19 cellular contexts compared by ENCODE assay signal in the genomic region with DNA sequence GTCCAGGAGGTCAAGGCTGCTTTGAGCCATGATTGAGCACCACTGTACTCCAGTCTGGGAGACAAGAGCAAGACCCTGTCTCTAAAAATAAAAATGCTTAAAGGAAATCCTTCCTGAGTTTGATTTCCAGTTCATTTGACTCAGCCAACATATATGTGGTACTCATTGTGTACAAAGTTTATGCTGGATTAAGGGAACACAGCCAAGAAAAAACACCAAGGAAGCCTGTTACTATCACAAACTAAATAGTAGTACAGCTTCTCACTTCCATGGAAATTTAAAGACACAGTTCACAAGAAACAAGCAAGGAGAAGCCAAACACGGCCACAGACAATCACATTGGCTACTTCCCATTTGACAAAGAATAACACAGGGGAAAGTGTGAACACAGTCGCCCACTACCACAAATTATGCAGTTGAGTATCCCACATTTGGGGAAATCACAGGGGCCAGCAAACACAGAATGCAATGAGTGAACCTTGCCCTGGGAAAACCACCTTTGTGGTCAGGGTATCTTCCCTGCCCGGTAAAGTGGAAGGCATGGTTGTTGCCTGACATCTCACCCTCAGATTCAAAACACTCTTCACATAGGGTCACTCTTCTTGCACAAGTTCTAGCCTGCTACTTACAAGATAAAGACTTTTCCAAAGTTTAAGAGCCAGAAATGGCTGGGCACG. TPM values are rescaled to one million over a fixed set of nuclear protein-coding genes. Genes with fewer than 3 reads are reported as not detected.
DNase-seq lines count a peak whose midpoint lies in the region; TF ChIP-seq lines count a peak whose summit lies in the region.
"Had no signal": no experiment of that assay in that cellular context is flagged by ENCODE, and none has a peak within 500 bp of the region (broad histone marks: within the 10 kb centered on the region; RNA-seq: fewer than 3 reads in every experiment).

No MANE protein-coding gene starts in this region.

- peaks cover 1% of the 10 kb centered on the region for H3K27me3 Mint-ChIP-seq in HFFc6 (ENCODE audit: insufficient read depth)

- no peak overlapping the region for H3K18ac ChIP-seq in mesendoderm (ENCODE audit: low read length)

- H2BK120ac ChIP-seq in mesendoderm (ENCODE audit: low read depth, low read length) = no peak overlapping the region

- H3K9ac ChIP-seq in mesendoderm (ENCODE audit: low read length) = no peak overlapping the region

- no peak overlapping the region for H3K27ac Mint-ChIP-seq in HFFc6
- H3K27ac Mint-ChIP-seq: activated naive CD8-positive, alpha-beta T cell treated with anti-CD3 and anti-CD28 coated beads for 36 hours had no signal

- H3K79me1 ChIP-seq in mesendoderm (ENCODE audit: low read length) = no peaks in the 10 kb centered on the region

- no peaks in the 10 kb centered on the region for H3K36me3 ChIP-seq in esophagus squamous epithelium
- no peaks in the 10 kb centered on the region for H3K36me3 ChIP-seq in mesendoderm (ENCODE audit: control insufficient read depth, insufficient read depth, low read length)
- H3K36me3 ChIP-seq: cardiac muscle cell, ovary, right atrium auricular region had no signal

- CTCF ChIA-PET in AG04450 (lab: Charles Lee) = no interaction called here

- H3K4me1 ChIP-seq in esophagus squamous epithelium (no peaks in the 10 kb centered on the region), mesendoderm (ENCODE audit: control insufficient read depth, low read depth, low read length) (no peaks in the 10 kb centered on the region)
- H3K4me1 ChIP-seq: right atrium auricular region had no signal

- no peaks in the 10 kb centered on the region for H3K79me2 ChIP-seq in mesendoderm (ENCODE audit: control insufficient read depth, insufficient read depth, low read length)

- H4K8ac ChIP-seq in mesendoderm (ENCODE audit: low read depth, low read length) = no peak overlapping the region

- no peaks in the 10 kb centered on the region for H3K27me3 ChIP-seq in AG04450 (ENCODE audit: control insufficient read depth, insufficient read depth, low read length)
- peaks cover 0 to 6% (median 0%) of the 10 kb centered on the region in 4 donors for H3K27me3 ChIP-seq in esophagus squamous epithelium
- H3K27me3 ChIP-seq in mesendoderm (ENCODE audit: insufficient read depth, low read length, poor library complexity) = no peaks in the 10 kb centered on the region
- H3K27me3 ChIP-seq: cardiac muscle cell, ovary, right atrium auricular region had no signal

- no peak overlapping the region for H3K4me3 Mint-ChIP-seq in HFFc6
- H3K4me3 Mint-ChIP-seq: activated naive CD8-positive, alpha-beta T cell treated with anti-CD3 and anti-CD28 coated beads for 36 hours; CD4-positive, alpha-beta memory T cell; H9 had no signal

- no peak overlapping the region for H2BK5ac ChIP-seq in mesendoderm (ENCODE audit: low read length)

- H3K36me3 Mint-ChIP-seq in HFFc6 (ENCODE audit: low read depth) = no peaks in the 10 kb centered on the region
- H3K36me3 Mint-ChIP-seq: activated naive CD8-positive, alpha-beta T cell treated with anti-CD3 and anti-CD28 coated beads for 36 hours; CD4-positive, alpha-beta memory T cell had no signal

- intact Hi-C loops in esophagus squamous epithelium (cut with DNase I) = no loop called here

- H3K27ac ChIP-seq in AG04450 (ENCODE audit: low read depth, low read length) (peak overlapping the region; percentile 57), esophagus squamous epithelium (no peak overlapping the region), mesendoderm (ENCODE audit: low read depth, low read length) (no peak overlapping the region)
- H3K27ac ChIP-seq: cardiac muscle cell, ovary, right atrium auricular region had no signal

- no peak overlapping the region for H3K4ac ChIP-seq in mesendoderm (ENCODE audit: low read depth, low read length)

- H3K4me3 ChIP-seq in AG04450 (ENCODE audit: low read depth, low read length) (no peak overlapping the region), fibroblast of the aortic adventitia (ENCODE audit: low read depth, low read length) (no peak overlapping the region), esophagus squamous epithelium (no peak overlapping the region), mesendoderm (ENCODE audit: low read length) (no peak overlapping the region)
- H3K4me3 ChIP-seq: cardiac muscle cell, ovary, right atrium auricular region had no signal

- no peak for TF ChIP-seq POLR2A in esophagus squamous epithelium (IDR thresholded peaks at IDR 0.05)

- H4K5ac ChIP-seq in mesendoderm (ENCODE audit: low read length) = no peak overlapping the region

- peaks cover 7% of the 10 kb centered on the region for H3K4me1 Mint-ChIP-seq in HFFc6 (ENCODE audit: low read depth)
- H3K4me1 Mint-ChIP-seq: activated naive CD8-positive, alpha-beta T cell treated with anti-CD3 and anti-CD28 coated beads for 36 hours; CD4-positive, alpha-beta memory T cell had no signal

- no peak overlapping the region for H3K23ac ChIP-seq in mesendoderm (ENCODE audit: low read length)

- no peak overlapping the region for H3K56ac ChIP-seq in mesendoderm (ENCODE audit: low read length)

- H3K9me3 ChIP-seq in AG04450 (ENCODE audit: control insufficient read depth, insufficient read depth, low read length) (no peaks in the 10 kb centered on the region), esophagus squamous epithelium (no peaks in the 10 kb centered on the region)
- H3K9me3 ChIP-seq: ovary, right atrium auricular region had no signal

- TF ChIP-seq CTCF in AG04450 (IDR thresholded peaks at IDR 0.05; ENCODE audit: low read depth, low read length) (no peak), HFFc6 (IDR thresholded peaks at IDR 0.05) (no peak), fibroblast of the aortic adventitia (IDR thresholded peaks at IDR 0.05; ENCODE audit: insufficient read depth, low read length) (no peak), esophagus squamous epithelium (IDR thresholded peaks at IDR 0.05) (no peak)

- 60 to 74% methylated on average over 4 of the region's 4 CpGs for WGBS in esophagus squamous epithelium, 2 donors
- no CpG with 5 or more reads among the region's 4 CpGs for WGBS in mesendoderm (ENCODE audit: extremely low coverage, insufficient coverage, low lambda C conversion rate)

- no peak overlapping the region for H3K4me2 ChIP-seq in mesendoderm (ENCODE audit: low read length)

- H2AK5ac ChIP-seq in mesendoderm (ENCODE audit: low read length) = no peak overlapping the region

- DNase-seq in AG04450 (ENCODE audit: low read depth, low spot score) = no peak
- peak; percentile 54 for DNase-seq in HFFc6
- peak; percentile 41 for DNase-seq in astrocyte of the hippocampus (ENCODE audit: low read depth, low spot score)
- peak; percentile 71 for DNase-seq in fibroblast of the aortic adventitia (ENCODE audit: low read depth)
- no peak for DNase-seq in occipital lobe (lab: John Stamatoyannopoulos, UW)
- no peak for DNase-seq in esophagus squamous epithelium (lab: John Stamatoyannopoulos, UW)
- no peak for DNase-seq in mesendoderm
- no peak for DNase-seq in kidney tubule cell (ENCODE audit: low spot score)
- DNase-seq: ACHN; activated CD4-positive, alpha-beta T cell treated with anti-CD3 and anti-CD28 coated beads for 1 hour; activated naive CD8-positive, alpha-beta T cell treated with anti-CD3 and anti-CD28 coated beads for 36 hours; CD4-positive, alpha-beta memory T cell; H9; NCI-H1092 treated with DMSO at 0.1 percent for 48 hours; NCI-H2081 treated with DMSO at 0.1 percent for 48 hours; NCI-H510A; ovary had no signal

- H3K9me3 Mint-ChIP-seq in HFFc6 = no peaks in the 10 kb centered on the region
- H3K9me3 Mint-ChIP-seq: activated naive CD8-positive, alpha-beta T cell treated with anti-CD3 and anti-CD28 coated beads for 36 hours; CD4-positive, alpha-beta memory T cell; H9 had no signal

- POLR2A ChIA-PET in AG04450 (lab: Yijun Ruan, JAX) = interaction anchor here (1.0 kb wide), 1 partner anchor 46 kb away, joined by 6 read pairs; no protein-coding TSS in a partner anchor

- H2BK15ac ChIP-seq in mesendoderm (replicated peaks; ENCODE audit: low read depth) = no peak overlapping the region

RNA-seq across cellular contexts. Expression of a gene that starts 14.5 kb away (rescaled TPM):
- 0.02 and 0.09 TPM in 2 replicates for polyA plus RNA-seq in AG04450 (2011; rRNA removed)
- 0.04 and 0.05 TPM in 2 replicates for polyA minus RNA-seq in AG04450 (2011; rRNA and poly(A)+ RNA removed)
- under 1 TPM in 1 of 6 experiments, not detected in 5; 0.20 TPM for total RNA-seq in HFFc6 (2021; fragmentation: NEBNext Ultra II Directional; extraction: Animal tissue kit (Norgen Biotek cat#: 25700))
- total RNA-seq in fibroblast of the aortic adventitia (ENCODE audit: low replicate concordance) = not detected in 2 replicates
- total RNA-seq in occipital lobe = 0.31 TPM
- under 1 TPM in 2 of 4 donors, not detected in 2; 0.13 to 0.19 TPM for total RNA-seq in esophagus squamous epithelium
- polyA plus RNA-seq in mesendoderm (2013, experiment 1 of 2) = 0.55 TPM
- 0.36 TPM for polyA plus RNA-seq in mesendoderm (2013, experiment 2 of 2)
- total RNA-seq: right atrium auricular region had no signal
- polyA plus RNA-seq: CD4-positive, alpha-beta memory T cell had no signal

RNA-seq across cellular contexts. Expression of a gene that starts 15.1 kb away (rescaled TPM):
- 27.5 and 36.1 TPM in 2 replicates for polyA plus RNA-seq in AG04450 (2011; rRNA removed)
- polyA minus RNA-seq in AG04450 (2011; rRNA and poly(A)+ RNA removed) = 7.5 and 15.2 TPM in 2 replicates
- 10 to 100 TPM; 20.8 to 27.4 (median 24.8) TPM for total RNA-seq in HFFc6 (2021; fragmentation: NEBNext Ultra II Directional; extraction: Animal tissue kit (Norgen Biotek cat#: 25700))
- total RNA-seq in fibroblast of the aortic adventitia (ENCODE audit: low replicate concordance) = 4.3 and 35.2 TPM in 2 replicates
- total RNA-seq in occipital lobe = 42.6 TPM
- total RNA-seq in esophagus squamous epithelium = 10 to 100 TPM; 11.6 to 19.2 (median 14.6) TPM
- 33.5 TPM for polyA plus RNA-seq in mesendoderm (2013, experiment 1 of 2)
- polyA plus RNA-seq in mesendoderm (2013, experiment 2 of 2) = 30.2 TPM

Comparison
In these comparisons a context has a peak if more than half of its experiments do, and no peak if none do; other contexts are left out.
1. DNase-seq: peak in HFFc6 (single experiment), astrocyte of the hippocampus (single experiment) and fibroblast of the aortic adventitia (single experiment); none in AG04450 (single experiment), occipital lobe (single experiment), esophagus squamous epithelium (single experiment), mesendoderm (single experiment) and kidney tubule cell (single experiment).